ENCODE assay signal across 1 cellular context in genomic region chr3:115632026-115632425, GRCh38.
TF ChIP-seq lines count a peak whose summit lies in the region.

No MANE protein-coding gene starts in this region.

TF ChIP-seq in WTC11, 78 proteins besides CTCF, POLR2A, EP300 and RAD21 (continued from another document):
- TF ChIP-seq E2F4 (CRISPR knock-in tag; IDR thresholded peaks at IDR 0.05; ENCODE audit: borderline replicate concordance, low read depth) (no peak), RELA (CRISPR knock-in tag; IDR thresholded peaks at IDR 0.05; ENCODE audit: borderline replicate concordance) (no peak)
- TF ChIP-seq, protein P1, sequence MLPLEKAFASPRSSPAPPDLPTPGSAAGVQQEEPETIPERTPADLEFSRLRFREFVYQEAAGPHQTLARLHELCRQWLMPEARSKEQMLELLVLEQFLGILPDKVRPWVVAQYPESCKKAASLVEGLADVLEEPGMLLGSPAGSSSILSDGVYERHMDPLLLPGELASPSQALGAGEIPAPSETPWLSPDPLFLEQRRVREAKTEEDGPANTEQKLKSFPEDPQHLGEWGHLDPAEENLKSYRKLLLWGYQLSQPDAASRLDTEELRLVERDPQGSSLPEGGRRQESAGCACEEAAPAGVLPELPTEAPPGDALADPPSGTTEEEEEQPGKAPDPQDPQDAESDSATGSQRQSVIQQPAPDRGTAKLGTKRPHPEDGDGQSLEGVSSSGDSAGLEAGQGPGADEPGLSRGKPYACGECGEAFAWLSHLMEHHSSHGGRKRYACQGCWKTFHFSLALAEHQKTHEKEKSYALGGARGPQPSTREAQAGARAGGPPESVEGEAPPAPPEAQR (CRISPR knock-in tag; IDR thresholded peaks at IDR 0.05) = no peak
